Comparison of ENCODE assay signal across 1 cellular context in the genomic region with DNA sequence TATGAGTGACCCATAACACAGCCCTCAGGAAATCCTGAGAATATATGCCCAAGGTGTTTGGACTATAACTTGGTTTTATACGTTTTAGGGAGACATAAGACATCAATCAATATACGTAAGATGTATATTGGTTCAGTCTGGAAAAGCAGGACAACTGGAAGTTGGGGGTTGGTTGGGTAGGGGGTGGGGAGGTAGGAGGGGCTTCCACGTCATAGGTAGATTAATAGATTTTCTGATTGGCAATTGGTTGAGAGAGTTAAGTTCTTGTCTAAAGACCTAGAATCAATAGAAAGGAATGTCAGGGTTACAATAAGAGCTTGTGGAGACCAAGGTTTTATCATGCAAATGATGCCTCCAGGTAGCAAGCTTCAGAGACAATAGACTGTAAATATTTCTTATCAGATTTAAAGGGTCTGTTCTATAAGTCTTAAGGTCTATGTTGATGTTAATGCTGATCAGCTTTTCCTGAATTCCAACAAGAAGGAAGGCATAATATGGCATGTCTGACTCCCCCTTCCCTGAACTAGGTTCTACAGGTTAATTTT.
A peak's percentile ranks its signal among the peaks of the same experiment; 100 is the strongest.
TF ChIP-seq lines count a peak whose summit lies in the region.

No MANE protein-coding gene starts in this region.

TF ChIP-seq in GM23338, 12 proteins besides CTCF, POLR2A, EP300 and RAD21 (continued from another document):
- TF ChIP-seq, protein P1, sequence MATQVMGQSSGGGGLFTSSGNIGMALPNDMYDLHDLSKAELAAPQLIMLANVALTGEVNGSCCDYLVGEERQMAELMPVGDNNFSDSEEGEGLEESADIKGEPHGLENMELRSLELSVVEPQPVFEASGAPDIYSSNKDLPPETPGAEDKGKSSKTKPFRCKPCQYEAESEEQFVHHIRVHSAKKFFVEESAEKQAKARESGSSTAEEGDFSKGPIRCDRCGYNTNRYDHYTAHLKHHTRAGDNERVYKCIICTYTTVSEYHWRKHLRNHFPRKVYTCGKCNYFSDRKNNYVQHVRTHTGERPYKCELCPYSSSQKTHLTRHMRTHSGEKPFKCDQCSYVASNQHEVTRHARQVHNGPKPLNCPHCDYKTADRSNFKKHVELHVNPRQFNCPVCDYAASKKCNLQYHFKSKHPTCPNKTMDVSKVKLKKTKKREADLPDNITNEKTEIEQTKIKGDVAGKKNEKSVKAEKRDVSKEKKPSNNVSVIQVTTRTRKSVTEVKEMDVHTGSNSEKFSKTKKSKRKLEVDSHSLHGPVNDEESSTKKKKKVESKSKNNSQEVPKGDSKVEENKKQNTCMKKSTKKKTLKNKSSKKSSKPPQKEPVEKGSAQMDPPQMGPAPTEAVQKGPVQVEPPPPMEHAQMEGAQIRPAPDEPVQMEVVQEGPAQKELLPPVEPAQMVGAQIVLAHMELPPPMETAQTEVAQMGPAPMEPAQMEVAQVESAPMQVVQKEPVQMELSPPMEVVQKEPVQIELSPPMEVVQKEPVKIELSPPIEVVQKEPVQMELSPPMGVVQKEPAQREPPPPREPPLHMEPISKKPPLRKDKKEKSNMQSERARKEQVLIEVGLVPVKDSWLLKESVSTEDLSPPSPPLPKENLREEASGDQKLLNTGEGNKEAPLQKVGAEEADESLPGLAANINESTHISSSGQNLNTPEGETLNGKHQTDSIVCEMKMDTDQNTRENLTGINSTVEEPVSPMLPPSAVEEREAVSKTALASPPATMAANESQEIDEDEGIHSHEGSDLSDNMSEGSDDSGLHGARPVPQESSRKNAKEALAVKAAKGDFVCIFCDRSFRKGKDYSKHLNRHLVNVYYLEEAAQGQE (IDR thresholded peaks at IDR 0.05; ENCODE audit: unreplicated experiment), result no peak
- TF ChIP-seq ZNF331 (CRISPR knock-in tag; IDR thresholded peaks at IDR 0.05; ENCODE audit: low read depth) (no peak), EZH2phosphoT487 (IDR thresholded peaks at IDR 0.05; ENCODE audit: unreplicated experiment) (no peak), JUNB (IDR thresholded peaks at IDR 0.05; ENCODE audit: unreplicated experiment) (no peak), CREB1 (CRISPR knock-in tag; IDR thresholded peaks at IDR 0.05; ENCODE audit: low read depth) (peak; percentile 69), NANOG (IDR thresholded peaks at IDR 0.05; ENCODE audit: borderline replicate concordance) (peak; percentile 61; the same call in 1 of the 2 replicates), POLR2AphosphoS5 (IDR thresholded peaks at IDR 0.05; ENCODE audit: low read depth) (no peak), STAT1 (IDR thresholded peaks at IDR 0.05; ENCODE audit: unreplicated experiment) (no peak)
- TF ChIP-seq, protein P2, sequence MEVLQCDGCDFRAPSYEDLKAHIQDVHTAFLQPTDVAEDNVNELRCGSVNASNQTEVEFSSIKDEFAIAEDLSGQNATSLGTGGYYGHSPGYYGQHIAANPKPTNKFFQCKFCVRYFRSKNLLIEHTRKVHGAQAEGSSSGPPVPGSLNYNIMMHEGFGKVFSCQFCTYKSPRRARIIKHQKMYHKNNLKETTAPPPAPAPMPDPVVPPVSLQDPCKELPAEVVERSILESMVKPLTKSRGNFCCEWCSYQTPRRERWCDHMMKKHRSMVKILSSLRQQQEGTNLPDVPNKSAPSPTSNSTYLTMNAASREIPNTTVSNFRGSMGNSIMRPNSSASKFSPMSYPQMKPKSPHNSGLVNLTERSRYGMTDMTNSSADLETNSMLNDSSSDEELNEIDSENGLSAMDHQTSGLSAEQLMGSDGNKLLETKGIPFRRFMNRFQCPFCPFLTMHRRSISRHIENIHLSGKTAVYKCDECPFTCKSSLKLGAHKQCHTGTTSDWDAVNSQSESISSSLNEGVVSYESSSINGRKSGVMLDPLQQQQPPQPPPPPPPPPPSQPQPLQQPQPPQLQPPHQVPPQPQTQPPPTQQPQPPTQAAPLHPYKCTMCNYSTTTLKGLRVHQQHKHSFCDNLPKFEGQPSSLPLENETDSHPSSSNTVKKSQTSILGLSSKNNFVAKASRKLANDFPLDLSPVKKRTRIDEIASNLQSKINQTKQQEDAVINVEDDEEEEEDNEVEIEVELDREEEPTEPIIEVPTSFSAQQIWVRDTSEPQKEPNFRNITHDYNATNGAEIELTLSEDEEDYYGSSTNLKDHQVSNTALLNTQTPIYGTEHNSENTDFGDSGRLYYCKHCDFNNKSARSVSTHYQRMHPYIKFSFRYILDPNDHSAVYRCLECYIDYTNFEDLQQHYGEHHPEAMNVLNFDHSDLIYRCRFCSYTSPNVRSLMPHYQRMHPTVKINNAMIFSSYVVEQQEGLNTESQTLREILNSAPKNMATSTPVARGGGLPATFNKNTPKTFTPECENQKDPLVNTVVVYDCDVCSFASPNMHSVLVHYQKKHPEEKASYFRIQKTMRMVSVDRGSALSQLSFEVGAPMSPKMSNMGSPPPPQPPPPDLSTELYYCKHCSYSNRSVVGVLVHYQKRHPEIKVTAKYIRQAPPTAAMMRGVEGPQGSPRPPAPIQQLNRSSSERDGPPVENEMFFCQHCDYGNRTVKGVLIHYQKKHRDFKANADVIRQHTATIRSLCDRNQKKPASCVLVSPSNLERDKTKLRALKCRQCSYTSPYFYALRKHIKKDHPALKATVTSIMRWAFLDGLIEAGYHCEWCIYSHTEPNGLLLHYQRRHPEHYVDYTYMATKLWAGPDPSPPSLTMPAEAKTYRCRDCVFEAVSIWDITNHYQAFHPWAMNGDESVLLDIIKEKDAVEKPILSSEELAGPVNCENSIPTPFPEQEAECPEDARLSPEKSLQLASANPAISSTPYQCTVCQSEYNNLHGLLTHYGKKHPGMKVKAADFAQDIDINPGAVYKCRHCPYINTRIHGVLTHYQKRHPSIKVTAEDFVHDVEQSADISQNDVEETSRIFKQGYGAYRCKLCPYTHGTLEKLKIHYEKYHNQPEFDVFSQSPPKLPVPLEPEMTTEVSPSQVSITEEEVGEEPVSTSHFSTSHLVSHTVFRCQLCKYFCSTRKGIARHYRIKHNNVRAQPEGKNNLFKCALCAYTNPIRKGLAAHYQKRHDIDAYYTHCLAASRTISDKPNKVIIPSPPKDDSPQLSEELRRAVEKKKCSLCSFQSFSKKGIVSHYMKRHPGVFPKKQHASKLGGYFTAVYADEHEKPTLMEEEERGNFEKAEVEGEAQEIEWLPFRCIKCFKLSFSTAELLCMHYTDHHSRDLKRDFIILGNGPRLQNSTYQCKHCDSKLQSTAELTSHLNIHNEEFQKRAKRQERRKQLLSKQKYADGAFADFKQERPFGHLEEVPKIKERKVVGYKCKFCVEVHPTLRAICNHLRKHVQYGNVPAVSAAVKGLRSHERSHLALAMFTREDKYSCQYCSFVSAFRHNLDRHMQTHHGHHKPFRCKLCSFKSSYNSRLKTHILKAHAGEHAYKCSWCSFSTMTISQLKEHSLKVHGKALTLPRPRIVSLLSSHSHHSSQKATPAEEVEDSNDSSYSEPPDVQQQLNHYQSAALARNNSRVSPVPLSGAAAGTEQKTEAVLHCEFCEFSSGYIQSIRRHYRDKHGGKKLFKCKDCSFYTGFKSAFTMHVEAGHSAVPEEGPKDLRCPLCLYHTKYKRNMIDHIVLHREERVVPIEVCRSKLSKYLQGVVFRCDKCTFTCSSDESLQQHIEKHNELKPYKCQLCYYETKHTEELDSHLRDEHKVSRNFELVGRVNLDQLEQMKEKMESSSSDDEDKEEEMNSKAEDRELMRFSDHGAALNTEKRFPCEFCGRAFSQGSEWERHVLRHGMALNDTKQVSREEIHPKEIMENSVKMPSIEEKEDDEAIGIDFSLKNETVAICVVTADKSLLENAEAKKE (CRISPR knock-in tag; IDR thresholded peaks at IDR 0.05), result no peak
